ENCODE assay signal across 1 cellular context in genomic region chr6:157982580-157983438, GRCh38.
A peak's percentile ranks its signal among the peaks of the same experiment; 100 is the strongest.
TF ChIP-seq lines count a peak whose summit lies in the region.

No MANE protein-coding gene starts in this region.

TF ChIP-seq in HepG2, 621 proteins besides CTCF, POLR2A, EP300 and RAD21 (continued from another document and continues in another):
- TF ChIP-seq PRDM10 (CRISPR knock-in tag; IDR thresholded peaks at IDR 0.05; ENCODE audit: low read depth) (0 out of 2 replicates have a peak, but pooled peaks have one; percentile 28), SOX5 (CRISPR knock-in tag; IDR thresholded peaks at IDR 0.05; ENCODE audit: borderline replicate concordance) (peak; percentile 44; the same call in 1 of the 2 replicates), GFI1 (CRISPR knock-in tag; IDR thresholded peaks at IDR 0.05; ENCODE audit: borderline replicate concordance) (no peak), ZNF619 (CRISPR knock-in tag; IDR thresholded peaks at IDR 0.05) (no peak), KLF6 (CRISPR knock-in tag; IDR thresholded peaks at IDR 0.05) (peak; percentile 43; the same call in 1 of the 2 replicates), HCFC1 (IDR thresholded peaks at IDR 0.05; ENCODE audit: low read depth, low read length) (no peak), ZNF44 (CRISPR knock-in tag; IDR thresholded peaks at IDR 0.05) (0 out of 2 replicates have a peak, but pooled peaks have one; percentile 5), LCORL (IDR thresholded peaks at IDR 0.05) (no peak), LCORL (CRISPR knock-in tag; IDR thresholded peaks at IDR 0.05) (peak; percentile 9; the same call in 1 of the 2 replicates), ZNF12 (CRISPR knock-in tag; IDR thresholded peaks at IDR 0.05) (peak; percentile 66), ZFP37 (CRISPR knock-in tag; IDR thresholded peaks at IDR 0.05; ENCODE audit: borderline replicate concordance) (no peak), ZNF143 (CRISPR knock-in tag; IDR thresholded peaks at IDR 0.05) (no peak), PAXIP1 (CRISPR knock-in tag; conservative IDR thresholded peaks at IDR 0.05) (0 out of 2 replicates have a peak, but pooled peaks have one; percentile 38), RCOR2 (CRISPR knock-in tag; IDR thresholded peaks at IDR 0.05) (peak; percentile 99), SRSF4 (IDR thresholded peaks at IDR 0.05; ENCODE audit: low read depth, low read length, poor library complexity, severe bottlenecking) (no peak), ZNF160 (CRISPR knock-in tag; IDR thresholded peaks at IDR 0.05) (no peak), KDM2A (CRISPR knock-in tag; IDR thresholded peaks at IDR 0.05; ENCODE audit: borderline replicate concordance, low read depth) (peak; percentile 15; the same call in 1 of the 2 replicates), ZNF34 (CRISPR knock-in tag; IDR thresholded peaks at IDR 0.05; ENCODE audit: borderline replicate concordance) (no peak; the same call in 1 of the 2 replicates), ZNF547 (CRISPR knock-in tag; IDR thresholded peaks at IDR 0.05) (0 out of 2 replicates have a peak, but pooled peaks have one; percentile 20), ZNF883 (CRISPR knock-in tag; IDR thresholded peaks at IDR 0.05; ENCODE audit: not compliant biosample characterization) (no peak), POGZ (CRISPR knock-in tag; IDR thresholded peaks at IDR 0.05) (no peak), MIER3 (CRISPR knock-in tag; IDR thresholded peaks at IDR 0.05; ENCODE audit: borderline replicate concordance) (peak; percentile 59; the same call in 1 of the 2 replicates), REL (CRISPR knock-in tag; conservative IDR thresholded peaks at IDR 0.05) (no peak), ZNF615 (CRISPR knock-in tag; IDR thresholded peaks at IDR 0.05; ENCODE audit: borderline replicate concordance) (no peak), CENPBD1 (CRISPR knock-in tag; IDR thresholded peaks at IDR 0.05; ENCODE audit: borderline replicate concordance, low read depth) (no peak), ZNF383 (CRISPR knock-in tag; IDR thresholded peaks at IDR 0.05; ENCODE audit: borderline replicate concordance) (peak; percentile 51; the same call in 1 of the 2 replicates), ZNF546 (CRISPR knock-in tag; conservative IDR thresholded peaks at IDR 0.05) (no peak), NFIC (IDR thresholded peaks at IDR 0.05; ENCODE audit: low read length) (peak; percentile 68; the same call in 1 of the 2 replicates), ZBTB7A (CRISPR knock-in tag; IDR thresholded peaks at IDR 0.05) (peak; percentile 69; the same call in 1 of the 2 replicates), PATZ1 (CRISPR knock-in tag; IDR thresholded peaks at IDR 0.05) (0 out of 2 replicates have a peak, but pooled peaks have one; percentile 41), FOXO1 (CRISPR knock-in tag; IDR thresholded peaks at IDR 0.05) (peak; percentile 25; the same call in 1 of the 2 replicates), RFX3 (CRISPR knock-in tag; IDR thresholded peaks at IDR 0.05) (no peak), HNF4G (IDR thresholded peaks at IDR 0.05; ENCODE audit: borderline replicate concordance, low read depth, low read length) (no peak), HNF4G (CRISPR knock-in tag; IDR thresholded peaks at IDR 0.05; ENCODE audit: borderline replicate concordance, low read depth) (0 out of 2 replicates have a peak, but pooled peaks have one; percentile 50), ZNF296 (CRISPR knock-in tag; conservative IDR thresholded peaks at IDR 0.05) (0 out of 2 replicates have a peak, but pooled peaks have one; percentile 28), ZNF263 (CRISPR knock-in tag; IDR thresholded peaks at IDR 0.05) (peak; percentile 56; the same call in 1 of the 2 replicates), ZNF616 (CRISPR knock-in tag; IDR thresholded peaks at IDR 0.05; ENCODE audit: low read depth) (no peak), DPF2 (CRISPR knock-in tag; IDR thresholded peaks at IDR 0.05; ENCODE audit: borderline replicate concordance, low read depth) (peak; percentile 51), NR2F6 (IDR thresholded peaks at IDR 0.05) (peak; percentile 24; the same call in 1 of the 2 replicates), NR2F6 (CRISPR knock-in tag; IDR thresholded peaks at IDR 0.05) (peak; percentile 62; the same call in 1 of the 2 replicates), JUNB (CRISPR knock-in tag; IDR thresholded peaks at IDR 0.05; ENCODE audit: borderline replicate concordance) (no peak), CCDC6 (CRISPR knock-in tag; IDR thresholded peaks at IDR 0.05) (peak; percentile 74; the same call in 1 of the 2 replicates), ZNF557 (CRISPR knock-in tag; IDR thresholded peaks at IDR 0.05) (0 out of 2 replicates have a peak, but pooled peaks have one; percentile 12), ZNF460 (CRISPR knock-in tag; IDR thresholded peaks at IDR 0.05; ENCODE audit: borderline replicate concordance) (no peak), PHF21A (CRISPR knock-in tag; IDR thresholded peaks at IDR 0.05) (peak; percentile 63; the same call in 1 of the 2 replicates), ZNF230 (CRISPR knock-in tag; IDR thresholded peaks at IDR 0.05) (no peak), NFE2L2 (IDR thresholded peaks at IDR 0.05; ENCODE audit: low read length) (no peak), FOXK1 (CRISPR knock-in tag; IDR thresholded peaks at IDR 0.05; ENCODE audit: borderline replicate concordance, low read depth) (peak; percentile 43; the same call in 1 of the 2 replicates), SYNCRIP (IDR thresholded peaks at IDR 0.05; ENCODE audit: insufficient read depth, low read depth, low read length) (no peak)
- TF ChIP-seq, protein P1, sequence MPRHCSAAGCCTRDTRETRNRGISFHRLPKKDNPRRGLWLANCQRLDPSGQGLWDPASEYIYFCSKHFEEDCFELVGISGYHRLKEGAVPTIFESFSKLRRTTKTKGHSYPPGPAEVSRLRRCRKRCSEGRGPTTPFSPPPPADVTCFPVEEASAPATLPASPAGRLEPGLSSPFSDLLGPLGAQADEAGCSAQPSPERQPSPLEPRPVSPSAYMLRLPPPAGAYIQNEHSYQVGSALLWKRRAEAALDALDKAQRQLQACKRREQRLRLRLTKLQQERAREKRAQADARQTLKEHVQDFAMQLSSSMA (CRISPR knock-in tag; IDR thresholded peaks at IDR 0.05), result no peak
- TF ChIP-seq, protein P2, sequence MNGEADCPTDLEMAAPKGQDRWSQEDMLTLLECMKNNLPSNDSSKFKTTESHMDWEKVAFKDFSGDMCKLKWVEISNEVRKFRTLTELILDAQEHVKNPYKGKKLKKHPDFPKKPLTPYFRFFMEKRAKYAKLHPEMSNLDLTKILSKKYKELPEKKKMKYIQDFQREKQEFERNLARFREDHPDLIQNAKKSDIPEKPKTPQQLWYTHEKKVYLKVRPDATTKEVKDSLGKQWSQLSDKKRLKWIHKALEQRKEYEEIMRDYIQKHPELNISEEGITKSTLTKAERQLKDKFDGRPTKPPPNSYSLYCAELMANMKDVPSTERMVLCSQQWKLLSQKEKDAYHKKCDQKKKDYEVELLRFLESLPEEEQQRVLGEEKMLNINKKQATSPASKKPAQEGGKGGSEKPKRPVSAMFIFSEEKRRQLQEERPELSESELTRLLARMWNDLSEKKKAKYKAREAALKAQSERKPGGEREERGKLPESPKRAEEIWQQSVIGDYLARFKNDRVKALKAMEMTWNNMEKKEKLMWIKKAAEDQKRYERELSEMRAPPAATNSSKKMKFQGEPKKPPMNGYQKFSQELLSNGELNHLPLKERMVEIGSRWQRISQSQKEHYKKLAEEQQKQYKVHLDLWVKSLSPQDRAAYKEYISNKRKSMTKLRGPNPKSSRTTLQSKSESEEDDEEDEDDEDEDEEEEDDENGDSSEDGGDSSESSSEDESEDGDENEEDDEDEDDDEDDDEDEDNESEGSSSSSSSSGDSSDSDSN (CRISPR knock-in tag; IDR thresholded peaks at IDR 0.05), result peak; percentile 65; the same call in 1 of the 2 replicates
- TF ChIP-seq, protein P3, sequence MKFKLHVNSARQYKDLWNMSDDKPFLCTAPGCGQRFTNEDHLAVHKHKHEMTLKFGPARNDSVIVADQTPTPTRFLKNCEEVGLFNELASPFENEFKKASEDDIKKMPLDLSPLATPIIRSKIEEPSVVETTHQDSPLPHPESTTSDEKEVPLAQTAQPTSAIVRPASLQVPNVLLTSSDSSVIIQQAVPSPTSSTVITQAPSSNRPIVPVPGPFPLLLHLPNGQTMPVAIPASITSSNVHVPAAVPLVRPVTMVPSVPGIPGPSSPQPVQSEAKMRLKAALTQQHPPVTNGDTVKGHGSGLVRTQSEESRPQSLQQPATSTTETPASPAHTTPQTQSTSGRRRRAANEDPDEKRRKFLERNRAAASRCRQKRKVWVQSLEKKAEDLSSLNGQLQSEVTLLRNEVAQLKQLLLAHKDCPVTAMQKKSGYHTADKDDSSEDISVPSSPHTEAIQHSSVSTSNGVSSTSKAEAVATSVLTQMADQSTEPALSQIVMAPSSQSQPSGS (CRISPR knock-in tag; IDR thresholded peaks at IDR 0.05), result 0 out of 2 replicates have a peak, but pooled peaks have one; percentile 57
- TF ChIP-seq, protein P4, sequence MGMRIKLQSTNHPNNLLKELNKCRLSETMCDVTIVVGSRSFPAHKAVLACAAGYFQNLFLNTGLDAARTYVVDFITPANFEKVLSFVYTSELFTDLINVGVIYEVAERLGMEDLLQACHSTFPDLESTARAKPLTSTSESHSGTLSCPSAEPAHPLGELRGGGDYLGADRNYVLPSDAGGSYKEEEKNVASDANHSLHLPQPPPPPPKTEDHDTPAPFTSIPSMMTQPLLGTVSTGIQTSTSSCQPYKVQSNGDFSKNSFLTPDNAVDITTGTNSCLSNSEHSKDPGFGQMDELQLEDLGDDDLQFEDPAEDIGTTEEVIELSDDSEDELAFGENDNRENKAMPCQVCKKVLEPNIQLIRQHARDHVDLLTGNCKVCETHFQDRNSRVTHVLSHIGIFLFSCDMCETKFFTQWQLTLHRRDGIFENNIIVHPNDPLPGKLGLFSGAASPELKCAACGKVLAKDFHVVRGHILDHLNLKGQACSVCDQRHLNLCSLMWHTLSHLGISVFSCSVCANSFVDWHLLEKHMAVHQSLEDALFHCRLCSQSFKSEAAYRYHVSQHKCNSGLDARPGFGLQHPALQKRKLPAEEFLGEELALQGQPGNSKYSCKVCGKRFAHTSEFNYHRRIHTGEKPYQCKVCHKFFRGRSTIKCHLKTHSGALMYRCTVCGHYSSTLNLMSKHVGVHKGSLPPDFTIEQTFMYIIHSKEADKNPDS (CRISPR knock-in tag; IDR thresholded peaks at IDR 0.05), result no peak
